1 cellular context compared by ENCODE assay signal in the genomic region with DNA sequence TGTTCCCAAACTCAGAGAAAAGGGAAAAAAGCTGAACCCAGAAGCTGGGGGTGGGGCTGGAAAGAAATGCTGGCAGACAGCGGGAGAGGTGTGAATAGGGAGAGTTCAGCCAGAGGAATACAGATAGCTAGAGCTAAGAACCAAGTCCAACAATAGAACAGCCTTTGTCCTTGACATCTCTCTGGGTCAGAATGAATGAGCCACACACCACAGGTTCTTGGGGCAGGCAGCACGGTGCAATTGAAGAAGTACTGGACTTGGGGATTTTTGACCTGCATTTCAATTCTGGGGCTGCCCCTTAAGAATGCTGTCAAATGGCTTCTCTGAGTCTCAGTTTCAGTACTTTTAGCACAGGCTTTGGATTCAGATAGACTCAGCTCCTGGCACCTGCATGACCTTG.
TF ChIP-seq lines count a peak whose summit lies in the region.

No MANE protein-coding gene starts in this region.

TF ChIP-seq in GM12878, 131 proteins besides CTCF, POLR2A, EP300 and RAD21:
- TF ChIP-seq RELB (IDR thresholded peaks at IDR 0.05; ENCODE audit: low read depth) (peak; percentile 44; the same call in 1 of the 2 replicates), TARDBP (IDR thresholded peaks at IDR 0.05; ENCODE audit: borderline replicate concordance) (no peak), NR2F1 (conservative IDR thresholded peaks at IDR 0.05) (0 out of 2 replicates have a peak, but pooled peaks have one; percentile 31), ESRRA (IDR thresholded peaks at IDR 0.05; ENCODE audit: low read length) (no peak; the same call in 1 of the 2 replicates), CEBPB (IDR thresholded peaks at IDR 0.05; ENCODE audit: borderline replicate concordance in 1 of 2, low read depth in 2 of 2, low read length in 2 of 2) (no peak), CHD1 (IDR thresholded peaks at IDR 0.05; ENCODE audit: low read depth, low read length) (no peak), PML (IDR thresholded peaks at IDR 0.05; ENCODE audit: low read length) (no peak), HCFC1 (IDR thresholded peaks at IDR 0.05; ENCODE audit: low read length) (no peak), RFX5 (IDR thresholded peaks at IDR 0.05; ENCODE audit: low read depth, low read length) (no peak), IKZF1 (conservative IDR thresholded peaks at IDR 0.05) (0 out of 2 replicates have a peak, but pooled peaks have one; percentile 20), ZNF384 (IDR thresholded peaks at IDR 0.05; ENCODE audit: borderline replicate concordance, low read depth, low read length) (no peak), DPF2 (IDR thresholded peaks at IDR 0.05) (no peak)
